In the genomic region with DNA sequence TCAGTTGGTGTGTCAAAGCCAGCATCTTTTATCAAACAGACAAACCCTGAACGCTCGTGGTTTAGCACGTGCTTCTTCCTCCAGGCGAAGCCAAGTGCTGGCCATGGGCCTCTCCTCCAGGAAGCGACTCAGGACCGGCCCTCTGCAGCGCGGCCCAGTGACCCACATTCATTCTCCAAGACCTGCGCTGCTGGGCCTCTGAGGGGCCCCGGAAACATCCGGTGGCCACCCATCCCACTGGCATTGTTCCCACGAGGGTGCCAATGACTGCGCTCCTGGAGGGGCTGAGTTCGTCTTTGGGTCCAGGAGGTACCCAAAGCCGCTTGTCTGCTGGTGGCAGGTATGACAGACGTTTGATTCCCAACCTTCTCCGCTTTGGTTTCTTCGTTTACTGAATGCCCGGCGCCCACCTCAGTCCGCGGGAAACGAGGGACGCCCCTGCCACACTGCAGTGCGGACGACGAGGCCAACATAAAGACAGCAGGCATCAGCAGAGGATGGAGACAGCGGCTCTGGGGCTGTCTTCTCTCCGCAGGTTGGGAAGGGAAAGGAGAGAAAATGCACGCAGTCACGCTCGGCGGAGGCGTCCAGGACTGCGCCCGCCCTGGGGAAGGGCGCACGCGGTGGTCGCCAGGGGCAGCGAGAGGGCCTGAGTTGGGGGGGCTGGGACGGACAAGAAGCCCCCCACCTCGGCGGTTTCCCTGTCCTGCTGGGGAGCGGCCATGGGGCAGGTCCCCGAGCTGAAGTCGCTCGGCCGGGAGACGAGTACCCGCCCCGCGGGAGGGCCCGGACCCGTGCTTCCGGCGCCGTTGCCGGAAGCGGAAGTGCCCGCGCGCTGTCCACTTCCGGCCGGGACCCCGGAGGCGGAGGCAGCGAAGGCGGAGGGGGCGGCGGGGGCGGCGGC, we compare ENCODE assay signal across 8 cellular contexts. TPM values are rescaled to one million over a fixed set of nuclear protein-coding genes. Genes with fewer than 3 reads are reported as not detected.
DNase-seq lines count a peak whose midpoint lies in the region; ATAC-seq, FAIRE-seq and TF ChIP-seq lines count a peak whose summit lies in the region.

Gene EXOC3, plus strand, starts transcription at position 842 of the 904 bp plus-strand sequence. CDS start 3,030 bp downstream, outside the sequence.

- peaks cover 17% of the 10 kb centered on the region for H3K79me2 ChIP-seq in HepG2 (ENCODE audit: insufficient read depth, low read length)

- peak within 1 kb of the TSS; percentile 97 for H3K4me2 ChIP-seq in HepG2 (ENCODE audit: low read depth, low read length)

- CTCF ChIA-PET in activated CD4-positive, alpha-beta T cell treated with anti-CD3 and anti-CD28 coated beads, Interleukin-2, amount 10 ng/mL, durations not matched to agents 7 days and 5 days (lab: Charles Lee) = interaction anchor here (0.6 kb wide), 1 partner anchor 49 kb away, joined by 3 read pairs; no protein-coding TSS in a partner anchor
- CTCF ChIA-PET in HepG2 (lab: Yijun Ruan, JAX; ENCODE audit: low intra/inter-chr PET ratio, low total read pairs) = no interaction called here

- H2AFZ ChIP-seq in HepG2 (ENCODE audit: low read length) = no peak within 1 kb of the TSS

- ATAC-seq in GM18909 (IDR thresholded peaks at IDR 0.05; ENCODE audit: poor library complexity, unreplicated experiment) = peak; percentile 87
- ATAC-seq in HG03139 (IDR thresholded peaks at IDR 0.05; ENCODE audit: unreplicated experiment) = peak; percentile 81
- ATAC-seq in HepG2 = peak; percentile 92

- in situ Hi-C loops in HepG2 (cut with HindIII; ENCODE audit: extremely low pct_ligation_motif_present, low pct_unique_long_range_greater_than_20kb) = no loop called here

- DNase-seq in AG09319 (ENCODE audit: extremely low read depth, low read depth) = peak; percentile 40
- DNase-seq in NCI-H446 (lab: John Stamatoyannopoulos, UW) = peak; percentile 40 to 91
- peak; percentile 74 for DNase-seq in activated CD4-positive, alpha-beta T cell treated with anti-CD3 and anti-CD28 coated beads, Interleukin-2, amount 10 ng/mL, durations not matched to agents 7 days and 5 days
- DNase-seq in dedifferentiated amniotic fluid mesenchymal stem cell (ENCODE audit: extremely low spot score) = peak; percentile 43
- peak; percentile 52 for DNase-seq in HepG2 (ENCODE audit: low spot score)
- peak; percentile 78 for DNase-seq in stimulated activated CD4-positive, alpha-beta T cell treated with anti-CD3 and anti-CD28 coated beads, Interleukin-4, amount 100 ng/mL, for 1 hour

- no peaks in the 10 kb centered on the region for H3K9me3 Mint-ChIP-seq in activated CD4-positive, alpha-beta T cell treated with anti-CD3 and anti-CD28 coated beads, Interleukin-2, amount 10 ng/mL, durations not matched to agents 7 days and 5 days

- peak within 1 kb of the TSS; percentile 94 for H3K4me3 Mint-ChIP-seq in activated CD4-positive, alpha-beta T cell treated with anti-CD3 and anti-CD28 coated beads, Interleukin-2, amount 10 ng/mL, durations not matched to agents 7 days and 5 days

- peaks cover 7 to 12% of the 10 kb centered on the region in 2 experiments; a peak in 4 of 5 replicates for H3K36me3 ChIP-seq in HepG2 (replicated peaks in 1 of 2; ENCODE audit: control insufficient read depth in 1 of 2, insufficient read depth in 2 of 2, low read length in 2 of 2)

- no peaks in the 10 kb centered on the region for H3K27me3 Mint-ChIP-seq in activated CD4-positive, alpha-beta T cell treated with anti-CD3 and anti-CD28 coated beads, Interleukin-2, amount 10 ng/mL, durations not matched to agents 7 days and 5 days

- no peak for TF ChIP-seq CTCF in AG09319 (IDR thresholded peaks at IDR 0.05; ENCODE audit: low read depth, low read length)
- TF ChIP-seq CTCF in HepG2 (CRISPR knock-in tag; IDR thresholded peaks at IDR 0.05) = 0 out of 2 replicates have a peak, but pooled peaks have one; percentile 11

- no peak for TF ChIP-seq RAD21 in HepG2 (CRISPR knock-in tag; IDR thresholded peaks at IDR 0.05)

- no peak for FAIRE-seq in HepG2 (lab: Jason Lieb, UNC)

- intact Hi-C loops in HepG2 (cut with micrococcal nuclease; ENCODE audit: unreplicated experiment) = loop anchor here (5.0 kb wide), 1 partner anchor 225 kb away; the partner anchor contains the start of genes CCDC127 and SDHA

- no peaks in the 10 kb centered on the region for H4K20me1 ChIP-seq in HepG2 (ENCODE audit: insufficient read depth, low read length)

- TSS peak; percentile 85 for BruUV-seq in HepG2 (replicated peaks; lab: Mats Ljungman, UMichigan)

- H3K9ac ChIP-seq in HepG2 (ENCODE audit: insufficient read depth, low read depth, low read length) = peak within 1 kb of the TSS; percentile 87

- H3K27ac Mint-ChIP-seq in activated CD4-positive, alpha-beta T cell treated with anti-CD3 and anti-CD28 coated beads, Interleukin-2, amount 10 ng/mL, durations not matched to agents 7 days and 5 days = peak within 1 kb of the TSS; percentile 96

- H3K9me3 ChIP-seq in HepG2 (ENCODE audit: low read length) = no peaks in the 10 kb centered on the region

- peak within 1 kb of the TSS; percentile 58 for H3K27ac ChIP-seq in HepG2 (ENCODE audit: extremely low read length, insufficient read depth, low read length)

- TF ChIP-seq EP300 in HepG2 (IDR thresholded peaks at IDR 0.05; ENCODE audit: low read depth in 2 of 2, low read length in 2 of 2) (no peak), HepG2 (CRISPR knock-in tag; IDR thresholded peaks at IDR 0.05; ENCODE audit: borderline replicate concordance) (no peak)

- peak; percentile 67 to 90 for TF ChIP-seq POLR2A in HepG2 (IDR thresholded peaks at IDR 0.05; ENCODE audit: insufficient read depth in 1 of 2, low read depth in 2 of 2, low read length in 2 of 2)

- H3K4me1 ChIP-seq in HepG2 (ENCODE audit: insufficient read depth, low read length) = peaks cover 19% of the 10 kb centered on the region

- POLR2A ChIA-PET in activated CD4-positive, alpha-beta T cell treated with anti-CD3 and anti-CD28 coated beads, Interleukin-2, amount 10 ng/mL, durations not matched to agents 7 days and 5 days (lab: Charles Lee) = no interaction called here
- POLR2A ChIA-PET in HepG2 (lab: Yijun Ruan, JAX) = interaction anchor here (1.0 kb wide), 1 partner anchor 12 kb away, joined by 3 read pairs; no protein-coding TSS in a partner anchor

- H3K4me3 ChIP-seq in HepG2 (replicated peaks in 1 of 3; ENCODE audit: insufficient read depth in 1 of 3, low read depth in 2 of 3, low read length in 3 of 3) = peak within 1 kb of the TSS; percentile 95 to 100 (median 99)

- WGBS in HepG2 (ENCODE audit: low lambda C conversion rate) = 2% methylated on average over 28 of the region's 73 CpGs

- H3K4me1 Mint-ChIP-seq in activated CD4-positive, alpha-beta T cell treated with anti-CD3 and anti-CD28 coated beads, Interleukin-2, amount 10 ng/mL, durations not matched to agents 7 days and 5 days = peaks cover 47% of the 10 kb centered on the region

- H3K27me3 ChIP-seq in HepG2 (ENCODE audit: control insufficient read depth in 1 of 2, insufficient read depth in 2 of 2, low read length in 2 of 2) = peaks cover 0 to 4% of the 10 kb centered on the region in 2 experiments; a peak in 1 of 5 replicates

- H3K36me3 Mint-ChIP-seq in activated CD4-positive, alpha-beta T cell treated with anti-CD3 and anti-CD28 coated beads, Interleukin-2, amount 10 ng/mL, durations not matched to agents 7 days and 5 days (ENCODE audit: low read depth) = peaks cover 16% of the 10 kb centered on the region

TF ChIP-seq in HepG2, 621 proteins besides CTCF, POLR2A, EP300 and RAD21 (continues in another document):
- TF ChIP-seq ZNF605 (CRISPR knock-in tag; IDR thresholded peaks at IDR 0.05) (0 out of 2 replicates have a peak, but pooled peaks have one; percentile 21), NFATC3 (CRISPR knock-in tag; IDR thresholded peaks at IDR 0.05) (no peak), HMG20B (CRISPR knock-in tag; conservative IDR thresholded peaks at IDR 0.05) (no peak), RELA (CRISPR knock-in tag; IDR thresholded peaks at IDR 0.05) (no peak)

RNA-seq across cellular contexts. Expression of gene EXOC3, which starts in this region (rescaled TPM):
- total RNA-seq in activated CD4-positive, alpha-beta T cell treated with anti-CD3 and anti-CD28 coated beads, Interleukin-2, amount 10 ng/mL, durations not matched to agents 7 days and 5 days = 10 to 100 TPM; 65.5 to 79.0 TPM
- total RNA-seq in HepG2 (2016; rRNA removed; fragmentation: Illumina TruSeq; extraction: Trizol) = 16.0 and 20.5 TPM in 2 replicates
- 7.2 and 7.9 TPM in 2 replicates for total RNA-seq in HepG2 (2016; cell fraction: cytosol; rRNA removed; fragmentation: Illumina TruSeq; extraction: Trizol; ENCODE audit: low read depth)
- 14.6 and 19.5 TPM in 2 replicates for total RNA-seq in HepG2 (2016; cell fraction: insoluble cytoplasmic fraction; rRNA removed; fragmentation: Illumina TruSeq; extraction: Trizol)
- 13.8 and 14.1 TPM in 2 replicates for total RNA-seq in HepG2 (2016; cell fraction: membrane; rRNA removed; fragmentation: Illumina TruSeq; extraction: Trizol)
- total RNA-seq in HepG2 (2016; cell fraction: nucleus; rRNA removed; fragmentation: Illumina TruSeq; extraction: Trizol) = 11.2 and 13.3 TPM in 2 replicates
- 9.2 and 11.8 TPM in 2 replicates for polyA plus RNA-seq in HepG2 (2011; rRNA removed)
- polyA plus RNA-seq in HepG2 (2011; cell fraction: cytosol; rRNA removed) = 6.8 and 8.3 TPM in 2 replicates
- polyA plus RNA-seq in HepG2 (2011; cell fraction: nucleus; rRNA removed) = 26.9 and 28.5 TPM in 2 replicates
- 14.6 and 15.2 TPM in 2 replicates for polyA plus RNA-seq in HepG2 (2012)
- polyA plus RNA-seq in HepG2 (2016; cell fraction: cytosol; fragmentation: Illumina TruSeq; extraction: Trizol; ENCODE audit: low read depth) = 5.5 and 5.9 TPM in 2 replicates
- polyA plus RNA-seq in HepG2 (2016; cell fraction: insoluble cytoplasmic fraction; fragmentation: Illumina TruSeq; extraction: Trizol; ENCODE audit: low read depth) = 14.3 and 16.5 TPM in 2 replicates
- polyA plus RNA-seq in HepG2 (2016; cell fraction: membrane; fragmentation: Illumina TruSeq; extraction: Trizol; ENCODE audit: low read depth) = 7.8 and 8.8 TPM in 2 replicates
- 28.1 and 32.7 TPM in 2 replicates for polyA plus RNA-seq in HepG2 (2016; cell fraction: nucleus; fragmentation: Illumina TruSeq; extraction: Trizol; ENCODE audit: insufficient read depth, low read depth)
- 15.9 and 55.4 TPM in 2 replicates for polyA minus RNA-seq in HepG2 (2011; rRNA and poly(A)+ RNA removed; ENCODE audit: low replicate concordance)
- 6.1 and 7.2 TPM in 2 replicates for polyA minus RNA-seq in HepG2 (2011; cell fraction: cytosol; rRNA and poly(A)+ RNA removed)
- polyA minus RNA-seq in HepG2 (2011; cell fraction: nucleus; rRNA and poly(A)+ RNA removed) = 12.9 and 14.2 TPM in 2 replicates

Comparison
In these comparisons a context has a peak if more than half of its experiments do, and no peak if none do; other contexts are left out.
1. Peak in every context shown above with its lines: DNase-seq, ATAC-seq, H3K4me3 ChIP-seq and H3K27ac ChIP-seq.